ENCODE assay signal across 2 cellular contexts in the genomic region with DNA sequence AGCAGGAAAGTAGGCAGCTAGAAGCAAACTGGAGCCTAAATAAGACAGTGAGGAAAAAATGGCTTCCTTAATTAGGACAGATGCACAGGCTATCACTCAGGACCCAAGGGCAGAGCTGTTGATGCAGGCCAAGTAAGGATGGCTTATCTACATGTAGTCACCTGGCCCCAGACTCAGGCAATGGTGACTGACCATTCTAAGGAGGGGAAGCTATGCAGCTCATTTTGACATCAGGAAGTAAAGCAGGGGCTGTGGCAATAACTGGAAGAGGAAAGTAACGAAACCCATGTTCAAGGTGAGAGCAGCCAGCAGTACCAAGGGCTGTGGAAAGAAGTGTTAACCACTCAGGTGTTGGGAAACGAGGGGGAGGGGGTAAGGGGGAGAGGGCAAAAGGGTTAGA.
TF ChIP-seq lines count a peak whose summit lies in the region.

No MANE protein-coding gene starts in this region.

TF ChIP-seq in IMR-90, 13 proteins besides CTCF, POLR2A, EP300 and RAD21:
- TF ChIP-seq BHLHE40 (IDR thresholded peaks at IDR 0.05; ENCODE audit: low read depth, low read length) (no peak), NFE2L2 (IDR thresholded peaks at IDR 0.05; ENCODE audit: low read depth, low read length) (no peak), RCOR1 (IDR thresholded peaks at IDR 0.05; ENCODE audit: insufficient replicate concordance, low read length) (no peak), MXI1 (IDR thresholded peaks at IDR 0.05; ENCODE audit: borderline replicate concordance, low read depth, low read length) (no peak), CEBPB (IDR thresholded peaks at IDR 0.05; ENCODE audit: low read depth, low read length) (no peak), CHD1 (IDR thresholded peaks at IDR 0.05; ENCODE audit: low read depth, low read length) (no peak), FOS (IDR thresholded peaks at IDR 0.05; ENCODE audit: low read depth, low read length) (no peak), RFX5 (IDR thresholded peaks at IDR 0.05; ENCODE audit: low read depth, low read length) (no peak)
- TF ChIP-seq, protein P1, sequence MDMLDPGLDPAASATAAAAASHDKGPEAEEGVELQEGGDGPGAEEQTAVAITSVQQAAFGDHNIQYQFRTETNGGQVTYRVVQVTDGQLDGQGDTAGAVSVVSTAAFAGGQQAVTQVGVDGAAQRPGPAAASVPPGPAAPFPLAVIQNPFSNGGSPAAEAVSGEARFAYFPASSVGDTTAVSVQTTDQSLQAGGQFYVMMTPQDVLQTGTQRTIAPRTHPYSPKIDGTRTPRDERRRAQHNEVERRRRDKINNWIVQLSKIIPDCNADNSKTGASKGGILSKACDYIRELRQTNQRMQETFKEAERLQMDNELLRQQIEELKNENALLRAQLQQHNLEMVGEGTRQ (IDR thresholded peaks at IDR 0.05; ENCODE audit: low read depth, low read length) = no peak

TF ChIP-seq in GM23338, 12 proteins besides CTCF, POLR2A, EP300 and RAD21:
- TF ChIP-seq CREB1 (CRISPR knock-in tag; IDR thresholded peaks at IDR 0.05; ENCODE audit: low read depth) (no peak), EZH2phosphoT487 (IDR thresholded peaks at IDR 0.05; ENCODE audit: unreplicated experiment) (no peak), ETS1 (IDR thresholded peaks at IDR 0.05) (no peak), ZNF114 (CRISPR knock-in tag; IDR thresholded peaks at IDR 0.05) (no peak), STAT1 (IDR thresholded peaks at IDR 0.05; ENCODE audit: unreplicated experiment) (no peak), EZH2 (IDR thresholded peaks at IDR 0.05; ENCODE audit: low read depth, unreplicated experiment) (no peak), JUNB (IDR thresholded peaks at IDR 0.05; ENCODE audit: unreplicated experiment) (no peak), NANOG (IDR thresholded peaks at IDR 0.05; ENCODE audit: borderline replicate concordance) (no peak), POLR2AphosphoS5 (IDR thresholded peaks at IDR 0.05; ENCODE audit: low read depth) (no peak)
- TF ChIP-seq, protein P2, sequence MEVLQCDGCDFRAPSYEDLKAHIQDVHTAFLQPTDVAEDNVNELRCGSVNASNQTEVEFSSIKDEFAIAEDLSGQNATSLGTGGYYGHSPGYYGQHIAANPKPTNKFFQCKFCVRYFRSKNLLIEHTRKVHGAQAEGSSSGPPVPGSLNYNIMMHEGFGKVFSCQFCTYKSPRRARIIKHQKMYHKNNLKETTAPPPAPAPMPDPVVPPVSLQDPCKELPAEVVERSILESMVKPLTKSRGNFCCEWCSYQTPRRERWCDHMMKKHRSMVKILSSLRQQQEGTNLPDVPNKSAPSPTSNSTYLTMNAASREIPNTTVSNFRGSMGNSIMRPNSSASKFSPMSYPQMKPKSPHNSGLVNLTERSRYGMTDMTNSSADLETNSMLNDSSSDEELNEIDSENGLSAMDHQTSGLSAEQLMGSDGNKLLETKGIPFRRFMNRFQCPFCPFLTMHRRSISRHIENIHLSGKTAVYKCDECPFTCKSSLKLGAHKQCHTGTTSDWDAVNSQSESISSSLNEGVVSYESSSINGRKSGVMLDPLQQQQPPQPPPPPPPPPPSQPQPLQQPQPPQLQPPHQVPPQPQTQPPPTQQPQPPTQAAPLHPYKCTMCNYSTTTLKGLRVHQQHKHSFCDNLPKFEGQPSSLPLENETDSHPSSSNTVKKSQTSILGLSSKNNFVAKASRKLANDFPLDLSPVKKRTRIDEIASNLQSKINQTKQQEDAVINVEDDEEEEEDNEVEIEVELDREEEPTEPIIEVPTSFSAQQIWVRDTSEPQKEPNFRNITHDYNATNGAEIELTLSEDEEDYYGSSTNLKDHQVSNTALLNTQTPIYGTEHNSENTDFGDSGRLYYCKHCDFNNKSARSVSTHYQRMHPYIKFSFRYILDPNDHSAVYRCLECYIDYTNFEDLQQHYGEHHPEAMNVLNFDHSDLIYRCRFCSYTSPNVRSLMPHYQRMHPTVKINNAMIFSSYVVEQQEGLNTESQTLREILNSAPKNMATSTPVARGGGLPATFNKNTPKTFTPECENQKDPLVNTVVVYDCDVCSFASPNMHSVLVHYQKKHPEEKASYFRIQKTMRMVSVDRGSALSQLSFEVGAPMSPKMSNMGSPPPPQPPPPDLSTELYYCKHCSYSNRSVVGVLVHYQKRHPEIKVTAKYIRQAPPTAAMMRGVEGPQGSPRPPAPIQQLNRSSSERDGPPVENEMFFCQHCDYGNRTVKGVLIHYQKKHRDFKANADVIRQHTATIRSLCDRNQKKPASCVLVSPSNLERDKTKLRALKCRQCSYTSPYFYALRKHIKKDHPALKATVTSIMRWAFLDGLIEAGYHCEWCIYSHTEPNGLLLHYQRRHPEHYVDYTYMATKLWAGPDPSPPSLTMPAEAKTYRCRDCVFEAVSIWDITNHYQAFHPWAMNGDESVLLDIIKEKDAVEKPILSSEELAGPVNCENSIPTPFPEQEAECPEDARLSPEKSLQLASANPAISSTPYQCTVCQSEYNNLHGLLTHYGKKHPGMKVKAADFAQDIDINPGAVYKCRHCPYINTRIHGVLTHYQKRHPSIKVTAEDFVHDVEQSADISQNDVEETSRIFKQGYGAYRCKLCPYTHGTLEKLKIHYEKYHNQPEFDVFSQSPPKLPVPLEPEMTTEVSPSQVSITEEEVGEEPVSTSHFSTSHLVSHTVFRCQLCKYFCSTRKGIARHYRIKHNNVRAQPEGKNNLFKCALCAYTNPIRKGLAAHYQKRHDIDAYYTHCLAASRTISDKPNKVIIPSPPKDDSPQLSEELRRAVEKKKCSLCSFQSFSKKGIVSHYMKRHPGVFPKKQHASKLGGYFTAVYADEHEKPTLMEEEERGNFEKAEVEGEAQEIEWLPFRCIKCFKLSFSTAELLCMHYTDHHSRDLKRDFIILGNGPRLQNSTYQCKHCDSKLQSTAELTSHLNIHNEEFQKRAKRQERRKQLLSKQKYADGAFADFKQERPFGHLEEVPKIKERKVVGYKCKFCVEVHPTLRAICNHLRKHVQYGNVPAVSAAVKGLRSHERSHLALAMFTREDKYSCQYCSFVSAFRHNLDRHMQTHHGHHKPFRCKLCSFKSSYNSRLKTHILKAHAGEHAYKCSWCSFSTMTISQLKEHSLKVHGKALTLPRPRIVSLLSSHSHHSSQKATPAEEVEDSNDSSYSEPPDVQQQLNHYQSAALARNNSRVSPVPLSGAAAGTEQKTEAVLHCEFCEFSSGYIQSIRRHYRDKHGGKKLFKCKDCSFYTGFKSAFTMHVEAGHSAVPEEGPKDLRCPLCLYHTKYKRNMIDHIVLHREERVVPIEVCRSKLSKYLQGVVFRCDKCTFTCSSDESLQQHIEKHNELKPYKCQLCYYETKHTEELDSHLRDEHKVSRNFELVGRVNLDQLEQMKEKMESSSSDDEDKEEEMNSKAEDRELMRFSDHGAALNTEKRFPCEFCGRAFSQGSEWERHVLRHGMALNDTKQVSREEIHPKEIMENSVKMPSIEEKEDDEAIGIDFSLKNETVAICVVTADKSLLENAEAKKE (CRISPR knock-in tag; IDR thresholded peaks at IDR 0.05) = no peak
TF ChIP-seq in GM23338: peak in this region for 0.
